In the genomic region with DNA sequence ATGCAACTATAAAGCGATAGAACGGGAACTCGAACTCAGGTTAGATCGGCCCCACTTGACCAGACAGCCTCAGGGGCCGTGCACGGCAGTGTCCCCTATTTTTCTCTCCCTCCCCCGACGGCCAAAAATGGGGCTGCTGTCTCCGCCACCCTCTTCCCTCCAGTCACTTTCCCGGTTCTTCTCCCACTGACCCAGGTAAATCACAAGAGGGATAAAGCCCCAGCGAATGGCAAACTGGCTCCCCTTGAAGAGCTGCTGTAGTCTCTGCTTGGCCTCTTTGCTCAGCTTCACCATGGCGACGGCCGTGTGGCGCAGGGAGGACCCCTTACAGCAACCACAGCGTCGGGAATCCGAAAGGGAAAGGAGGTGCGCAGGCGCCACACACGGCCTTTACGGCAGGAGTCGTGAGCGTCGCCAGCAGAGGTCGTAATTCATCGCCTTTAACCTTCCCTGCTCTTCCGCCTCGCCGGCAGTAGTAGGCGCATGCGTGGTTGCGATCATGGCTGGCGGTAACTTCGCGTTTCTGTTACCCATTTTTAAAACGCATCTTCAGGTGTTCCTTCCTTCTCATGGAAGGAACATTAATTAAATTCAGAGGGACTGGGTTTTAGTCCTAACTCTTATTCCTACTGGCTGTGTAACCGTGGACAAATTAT, we compare ENCODE assay signal across 8 cellular contexts. TPM values are rescaled to one million over a fixed set of nuclear protein-coding genes. Genes with fewer than 3 reads are reported as not detected.
DNase-seq lines count a peak whose midpoint lies in the region; ATAC-seq and TF ChIP-seq lines count a peak whose summit lies in the region.

TOMM7 (minus strand) TSS at position 364 of the 656 bp plus-strand sequence; CDS start at position 294, 70 bp downstream.

- DNase-seq in AG08396 (ENCODE audit: low spot score) (peak; percentile 96), NCI-H226 (peak; percentile 99), WTC11 (ENCODE audit: low spot score) (peak; percentile 92), cardiac fibroblast (ENCODE audit: low read depth in 2 of 2) (peak; percentile 98 to 99), iPS-NIHi7 (ENCODE audit: extremely low spot score) (peak; percentile 98), smooth muscle cell (lab: John Stamatoyannopoulos, UW; ENCODE audit: unreplicated experiment) (peak; percentile 55)

- H3K9me3 ChIP-seq in smooth muscle cell (replicated peaks; ENCODE audit: low read depth), result no peaks in the 10 kb centered on the region

- peaks cover 10% of the 10 kb centered on the region for H3K4me1 ChIP-seq in smooth muscle cell (ENCODE audit: low read depth)

- H3K4me3 ChIP-seq in cardiac fibroblast (replicated peaks in 1 of 2; ENCODE audit: low read depth in 2 of 2, low read length in 2 of 2) (peak within 1 kb of the TSS; percentile 77 to 90), smooth muscle cell (peak within 1 kb of the TSS; percentile 83)

- H3K9me3 Mint-ChIP-seq in WTC11, result no peaks in the 10 kb centered on the region

- H2AFZ ChIP-seq in smooth muscle cell (ENCODE audit: low read depth), result peak within 1 kb of the TSS; percentile 95

- peak within 1 kb of the TSS; percentile 71 for H3K9ac ChIP-seq in smooth muscle cell (ENCODE audit: low read depth)

- CTCF ChIA-PET in WTC11 (lab: Charles Lee), result interaction anchor here (0.6 to 2.8 kb wide), 6 partner anchors 10 to 262 kb away, joined by 3 to 21 read pairs (median 4); no protein-coding TSS in a partner anchor

- H3F3A ChIP-seq in smooth muscle cell (ENCODE audit: low read depth), result peaks cover 3% of the 10 kb centered on the region

- H3K36me3 ChIP-seq in smooth muscle cell (ENCODE audit: low read depth), result no peaks in the 10 kb centered on the region

- POLR2A ChIA-PET in WTC11 (lab: Charles Lee), result interaction anchor here (1.0 to 1.2 kb wide), 2 partner anchors 20 to 283 kb away, joined by 3 to 5 read pairs; partner anchors contain the start of gene KLHL7

- H3K27me3 ChIP-seq in smooth muscle cell (ENCODE audit: low read depth), result no peaks in the 10 kb centered on the region

- H3K4me3 Mint-ChIP-seq in WTC11, result peak within 1 kb of the TSS; percentile 99

- peaks cover 40% of the 10 kb centered on the region for H3K4me1 Mint-ChIP-seq in WTC11

- H3K27ac Mint-ChIP-seq in WTC11, result peak within 1 kb of the TSS; percentile 98

- H3K4me2 ChIP-seq in smooth muscle cell, result peak within 1 kb of the TSS; percentile 92

- under 1% methylated on average over 38 of the region's 38 CpGs for WGBS in smooth muscle cell (ENCODE audit: low lambda C conversion rate)

- H3K36me3 Mint-ChIP-seq in WTC11, result peaks cover 19% of the 10 kb centered on the region

- H3K27ac ChIP-seq in smooth muscle cell (ENCODE audit: low read depth), result peak within 1 kb of the TSS; percentile 67

- peaks cover 26% of the 10 kb centered on the region for H4K20me1 ChIP-seq in smooth muscle cell (ENCODE audit: low read depth)

- ATAC-seq in GM18909 (IDR thresholded peaks at IDR 0.05; ENCODE audit: poor library complexity, unreplicated experiment), result peak; percentile 87
- peak; percentile 68 for ATAC-seq in HG03175 (IDR thresholded peaks at IDR 0.05; ENCODE audit: unreplicated experiment)
- ATAC-seq in WTC11, result peak; percentile 90

- no peaks in the 10 kb centered on the region for H3K27me3 Mint-ChIP-seq in WTC11 (ENCODE audit: low read depth)

- TF ChIP-seq CTCF in WTC11 (IDR thresholded peaks at IDR 0.05) (no peak), cardiac fibroblast (IDR thresholded peaks at IDR 0.05; ENCODE audit: low read depth, low read length) (no peak), smooth muscle cell (IDR thresholded peaks at IDR 0.05; ENCODE audit: borderline replicate concordance, insufficient read depth, poor library complexity, severe bottlenecking) (peak; percentile 40)

- peaks cover 15% of the 10 kb centered on the region for H3K79me2 ChIP-seq in smooth muscle cell (ENCODE audit: low read depth)

TF ChIP-seq in WTC11, 78 proteins besides CTCF, POLR2A, EP300 and RAD21 (continues in another document):
- TF ChIP-seq RELA (CRISPR knock-in tag; IDR thresholded peaks at IDR 0.05; ENCODE audit: borderline replicate concordance) (no peak), NFE2L1 (CRISPR knock-in tag; IDR thresholded peaks at IDR 0.05) (no peak), PRRX2 (CRISPR knock-in tag; IDR thresholded peaks at IDR 0.05) (no peak), ZNF512 (CRISPR knock-in tag; IDR thresholded peaks at IDR 0.05; ENCODE audit: borderline replicate concordance) (no peak), SOX15 (CRISPR knock-in tag; IDR thresholded peaks at IDR 0.05) (no peak), ZNF396 (CRISPR knock-in tag; IDR thresholded peaks at IDR 0.05; ENCODE audit: borderline replicate concordance) (no peak), TEAD4 (CRISPR knock-in tag; IDR thresholded peaks at IDR 0.05) (no peak), USF2 (CRISPR knock-in tag; IDR thresholded peaks at IDR 0.05) (no peak), ZNF416 (CRISPR knock-in tag; IDR thresholded peaks at IDR 0.05) (no peak), TP53 (CRISPR knock-in tag; IDR thresholded peaks at IDR 0.05) (no peak), KAT7 (CRISPR knock-in tag; IDR thresholded peaks at IDR 0.05; ENCODE audit: borderline replicate concordance) (peak; percentile 57; the same call in 1 of the 2 replicates), ZBTB21 (CRISPR knock-in tag; IDR thresholded peaks at IDR 0.05; ENCODE audit: borderline replicate concordance) (no peak)
- TF ChIP-seq, protein P1, sequence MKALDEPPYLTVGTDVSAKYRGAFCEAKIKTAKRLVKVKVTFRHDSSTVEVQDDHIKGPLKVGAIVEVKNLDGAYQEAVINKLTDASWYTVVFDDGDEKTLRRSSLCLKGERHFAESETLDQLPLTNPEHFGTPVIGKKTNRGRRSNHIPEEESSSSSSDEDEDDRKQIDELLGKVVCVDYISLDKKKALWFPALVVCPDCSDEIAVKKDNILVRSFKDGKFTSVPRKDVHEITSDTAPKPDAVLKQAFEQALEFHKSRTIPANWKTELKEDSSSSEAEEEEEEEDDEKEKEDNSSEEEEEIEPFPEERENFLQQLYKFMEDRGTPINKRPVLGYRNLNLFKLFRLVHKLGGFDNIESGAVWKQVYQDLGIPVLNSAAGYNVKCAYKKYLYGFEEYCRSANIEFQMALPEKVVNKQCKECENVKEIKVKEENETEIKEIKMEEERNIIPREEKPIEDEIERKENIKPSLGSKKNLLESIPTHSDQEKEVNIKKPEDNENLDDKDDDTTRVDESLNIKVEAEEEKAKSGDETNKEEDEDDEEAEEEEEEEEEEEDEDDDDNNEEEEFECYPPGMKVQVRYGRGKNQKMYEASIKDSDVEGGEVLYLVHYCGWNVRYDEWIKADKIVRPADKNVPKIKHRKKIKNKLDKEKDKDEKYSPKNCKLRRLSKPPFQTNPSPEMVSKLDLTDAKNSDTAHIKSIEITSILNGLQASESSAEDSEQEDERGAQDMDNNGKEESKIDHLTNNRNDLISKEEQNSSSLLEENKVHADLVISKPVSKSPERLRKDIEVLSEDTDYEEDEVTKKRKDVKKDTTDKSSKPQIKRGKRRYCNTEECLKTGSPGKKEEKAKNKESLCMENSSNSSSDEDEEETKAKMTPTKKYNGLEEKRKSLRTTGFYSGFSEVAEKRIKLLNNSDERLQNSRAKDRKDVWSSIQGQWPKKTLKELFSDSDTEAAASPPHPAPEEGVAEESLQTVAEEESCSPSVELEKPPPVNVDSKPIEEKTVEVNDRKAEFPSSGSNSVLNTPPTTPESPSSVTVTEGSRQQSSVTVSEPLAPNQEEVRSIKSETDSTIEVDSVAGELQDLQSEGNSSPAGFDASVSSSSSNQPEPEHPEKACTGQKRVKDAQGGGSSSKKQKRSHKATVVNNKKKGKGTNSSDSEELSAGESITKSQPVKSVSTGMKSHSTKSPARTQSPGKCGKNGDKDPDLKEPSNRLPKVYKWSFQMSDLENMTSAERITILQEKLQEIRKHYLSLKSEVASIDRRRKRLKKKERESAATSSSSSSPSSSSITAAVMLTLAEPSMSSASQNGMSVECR (CRISPR knock-in tag; IDR thresholded peaks at IDR 0.05; ENCODE audit: borderline replicate concordance), result peak; percentile 56; the same call in 1 of the 2 replicates

RNA-seq across cellular contexts. Expression of gene TOMM7, which starts in this region (rescaled TPM):
- total RNA-seq in WTC11 (2021) (500 to 506 TPM (median 502 TPM) in 3 replicates), smooth muscle cell (78.1 and 202 TPM in 2 replicates)
- polyA plus RNA-seq in smooth muscle cell, result 285 and 293 TPM in 2 replicates

Comparison
In these comparisons a context has a peak if more than half of its experiments do, and no peak if none do; other contexts are left out.
1. Peak in every context shown above with its lines: DNase-seq, ATAC-seq, H3K4me3 ChIP-seq and H3K27ac ChIP-seq.